In genomic region chr5:148228392-148228984, GRCh38 we compare ENCODE assay signal across 22 cellular contexts. TPM values are rescaled to one million over a fixed set of nuclear protein-coding genes. Genes with fewer than 3 reads are reported as not detected.
"Had no signal": no experiment of that assay in that cellular context is flagged by ENCODE, and none has a peak within 500 bp of the region (broad histone marks: within the 10 kb centered on the region; RNA-seq: fewer than 3 reads in every experiment).

No MANE protein-coding gene starts in this region.

- H3K9ac ChIP-seq: KMS-11 had no signal

- DNase-seq: Kasumi-1, MM.1S, NCI-H1092 treated with DMSO at 0.1 percent for 48 hours, NCI-H1436, NCI-H187, NCI-H2029 treated with DMSO at 0.1 percent for 48 hours, NCI-H2171 treated with DMSO at 0.1 percent for 48 hours, NCI-H345, NCI-H446 treated with DMSO at 0.1 percent for 48 hours, NCI-H524, NCI-H526 treated with DMSO at 0.1 percent for 48 hours, Right ventricle myocardium superior, RPMI8226, SIG-M5 had no signal

- H3K4me3 ChIP-seq: SJSA1, SK-N-MC had no signal

- H3K36me3 ChIP-seq: SJSA1 had no signal

- H3K4me1 ChIP-seq: SJSA1 had no signal

- H3K9me3 ChIP-seq: SJSA1 had no signal

- H3K27ac ChIP-seq: HL-60, KMS-11, SJSA1, SK-N-MC had no signal

- H3K27me3 ChIP-seq: SJSA1 had no signal

- FAIRE-seq: HTR-8/SVneo, RCC 7860 had no signal

- H3K4me2 ChIP-seq: KMS-11 had no signal

RNA-seq across cellular contexts. Expression of gene MARCOL, which starts 9.8 kb away (rescaled TPM):
- total RNA-seq: M059J; Right ventricle myocardium superior; SJSA1; T-helper 1 cell treated with Interleukin-12 subunit alpha and Interleukin-12 subunit beta and Interleukin-4 antibody, amounts not matched to agents 30 ng/mL and 1 ng/mL, for 36 hours had no signal

RNA-seq across cellular contexts. Expression of gene SPINK6, which starts 25.6 kb away (rescaled TPM):
- total RNA-seq: M059J; Right ventricle myocardium superior; SJSA1; T-helper 1 cell treated with Interleukin-12 subunit alpha and Interleukin-12 subunit beta and Interleukin-4 antibody, amounts not matched to agents 30 ng/mL and 1 ng/mL, for 36 hours had no signal

RNA-seq across cellular contexts. Expression of gene SPINK13, which starts 40.1 kb away (rescaled TPM):
- total RNA-seq: M059J; Right ventricle myocardium superior; SJSA1; T-helper 1 cell treated with Interleukin-12 subunit alpha and Interleukin-12 subunit beta and Interleukin-4 antibody, amounts not matched to agents 30 ng/mL and 1 ng/mL, for 36 hours had no signal
